In the genomic region with DNA sequence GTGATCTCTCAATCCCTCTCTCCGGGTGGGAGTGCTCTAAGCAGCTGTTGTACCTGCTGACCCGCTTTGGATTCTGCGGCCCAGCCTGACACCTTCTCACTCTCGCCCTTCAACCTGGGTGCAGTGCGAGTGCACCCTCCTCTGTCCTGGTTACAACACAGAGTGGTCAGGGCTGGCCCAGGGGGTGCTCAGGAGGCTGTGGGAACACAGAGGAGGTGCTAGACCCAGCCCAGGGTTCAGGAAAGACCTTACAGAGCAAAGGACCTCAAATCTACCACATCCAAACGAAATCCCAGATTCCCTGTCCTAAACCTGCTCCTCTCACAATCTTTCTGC, we compare ENCODE assay signal across 8 cellular contexts. TPM values are rescaled to one million over a fixed set of nuclear protein-coding genes. Genes with fewer than 3 reads are reported as not detected.
A peak's percentile ranks its signal among the peaks of the same experiment; 100 is the strongest.
DNase-seq lines count a peak whose midpoint lies in the region; ATAC-seq and TF ChIP-seq lines count a peak whose summit lies in the region.

No MANE protein-coding gene starts in this region.

- peaks cover 1% of the 10 kb centered on the region for H3K27me3 ChIP-seq in ACC112 (ENCODE audit: insufficient read depth, low read length)

- no peak overlapping the region for H3K27ac ChIP-seq in ACC112 (ENCODE audit: low read depth, low read length)

- H2AFZ ChIP-seq in ACC112 (ENCODE audit: low read length, unreplicated experiment) = peak overlapping the region; percentile 98

- H3K36me3 ChIP-seq in ACC112 (ENCODE audit: insufficient read depth, low read length) = no peaks in the 10 kb centered on the region

- CTCF ChIA-PET in MCF 10A (lab: Yijun Ruan, JAX) = interaction anchor here (0.6 to 1.4 kb wide), 7 partner anchors 14 to 1832 kb away, joined by 3 to 5 read pairs (median 3); no protein-coding TSS in a partner anchor

- H3K4me1 Mint-ChIP-seq in MCF 10A (ENCODE audit: insufficient read depth, unreplicated experiment) (peaks cover 20% of the 10 kb centered on the region), memory B cell (peaks cover 42% of the 10 kb centered on the region)

- POLR2A ChIA-PET in MCF 10A (lab: Yijun Ruan, JAX) = interaction anchor here (0.6 to 2.3 kb wide), 2 partner anchors 23 to 254 kb away, joined by 3 to 12 read pairs; partner anchors contain the start of gene ZNF175

- DNase-seq in MCF 10A (ENCODE audit: unreplicated experiment) (no peak), memory B cell (ENCODE audit: low spot score in 2 of 2) (no peak), AG08395 (ENCODE audit: low spot score) (no peak), SIG-M5 treated with dmso at 0.1 percent for 504 hours (lab: John Stamatoyannopoulos, UW; ENCODE audit: unreplicated experiment) (no peak), 8988T (no peak)
- no peak for DNase-seq in activated CD4-positive, alpha-beta T cell treated with anti-CD3 and anti-CD28 coated beads for 4 hours

- H3K36me3 Mint-ChIP-seq in MCF 10A (ENCODE audit: insufficient read depth, unreplicated experiment) (peaks cover 6% of the 10 kb centered on the region), memory B cell (peaks cover 1% of the 10 kb centered on the region)

- H3K9me3 Mint-ChIP-seq in MCF 10A (ENCODE audit: unreplicated experiment) = peaks cover 18% of the 10 kb centered on the region
- H3K9me3 Mint-ChIP-seq in memory B cell = no peaks in the 10 kb centered on the region

- peak overlapping the region; percentile 86 for H3K4me3 Mint-ChIP-seq in MCF 10A (ENCODE audit: unreplicated experiment)
- H3K4me3 Mint-ChIP-seq in memory B cell = peak overlapping the region; percentile 99

- TSS peak; percentile 32 for BruUV-seq in MCF 10A (replicated peaks; lab: Mats Ljungman, UMichigan)

- ATAC-seq in HG03025 (IDR thresholded peaks at IDR 0.05; ENCODE audit: low FRiP score, unreplicated experiment) (peak; percentile 2), memory B cell (ENCODE audit: low read depth) (no peak)

- H3K27ac Mint-ChIP-seq in MCF 10A (ENCODE audit: low read depth, unreplicated experiment) = peak overlapping the region; percentile 52
- peak overlapping the region; percentile 80 for H3K27ac Mint-ChIP-seq in memory B cell

- H3K27me3 Mint-ChIP-seq in MCF 10A (ENCODE audit: insufficient read depth, unreplicated experiment) (no peaks in the 10 kb centered on the region), memory B cell (no peaks in the 10 kb centered on the region)

- H3K4me1 ChIP-seq in ACC112 (ENCODE audit: control insufficient read depth, insufficient read depth, low read length, unreplicated experiment) = peaks cover 3% of the 10 kb centered on the region

- peak overlapping the region; percentile 88 for H3K4me3 ChIP-seq in ACC112 (ENCODE audit: low read depth, low read length)

- no peak for TF ChIP-seq CTCF in MCF 10A (IDR thresholded peaks at IDR 0.05; ENCODE audit: unreplicated experiment)

- intact Hi-C loops in MCF 10A (cut with micrococcal nuclease) = loop anchor here (1.0 to 5.0 kb wide), 2 partner anchors 23 to 193 kb away; partner anchors contain the start of gene ZNF175

- no peaks in the 10 kb centered on the region for H3K79me2 ChIP-seq in ACC112 (ENCODE audit: control insufficient read depth, insufficient read depth, low read length, unreplicated experiment)

RNA-seq across cellular contexts. Expression of gene ZNF175, which starts 23.7 kb away (rescaled TPM):
- total RNA-seq in MCF 10A (2022) = 6.9 and 9.3 TPM in 2 replicates

RNA-seq across cellular contexts. Expression of gene SIGLEC5, which starts 35.5 kb away (rescaled TPM):
- total RNA-seq in MCF 10A (2022) = not detected in 2 replicates

RNA-seq across cellular contexts. Expression of gene SIGLEC14, which starts 51.9 kb away (rescaled TPM):
- not detected in 2 replicates for total RNA-seq in MCF 10A (2022)
